14 cellular contexts compared by ENCODE assay signal in the genomic region with DNA sequence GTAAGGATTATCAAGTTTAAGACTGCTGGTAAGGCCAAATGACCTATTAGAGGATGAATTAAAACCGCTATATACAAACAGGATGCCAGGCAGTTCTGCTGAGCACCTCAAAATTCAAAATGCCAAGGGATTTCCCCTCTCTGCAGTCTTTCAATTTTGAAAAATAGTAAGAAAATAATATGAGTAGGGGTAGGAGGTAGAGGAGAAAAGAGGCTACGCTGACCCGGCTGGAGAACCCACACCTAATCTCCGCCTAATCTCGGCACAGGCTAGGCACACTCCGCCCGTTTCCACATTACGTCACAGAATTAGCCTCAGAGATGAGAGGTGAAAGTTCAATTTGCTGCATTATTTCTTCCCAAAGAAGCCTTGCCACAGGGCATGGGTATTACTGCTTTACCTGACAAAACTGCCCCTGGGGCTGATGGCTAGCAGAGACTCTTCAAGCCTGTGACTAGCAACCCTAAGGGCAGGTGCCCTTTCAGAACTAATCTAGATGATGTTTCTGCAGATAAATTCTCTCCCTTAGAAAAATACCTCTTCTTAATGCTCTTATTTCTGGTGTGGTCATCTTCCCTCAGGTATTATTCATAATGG.
DNase-seq lines count a peak whose midpoint lies in the region; ATAC-seq and TF ChIP-seq lines count a peak whose summit lies in the region.
"Had no signal": no experiment of that assay in that cellular context is flagged by ENCODE, and none has a peak within 500 bp of the region (broad histone marks: within the 10 kb centered on the region; RNA-seq: fewer than 3 reads in every experiment).

No MANE protein-coding gene starts in this region.

- H3K27ac Mint-ChIP-seq in activated naive CD4-positive, alpha-beta T cell treated with anti-CD3 and anti-CD28 coated beads, Interleukin-2, amount 50 U/mL, for 24 hours = peak overlapping the region; percentile 89
- peak overlapping the region; percentile 26 for H3K27ac Mint-ChIP-seq in stimulated activated naive B cell treated with anti-CD40 and anti-IgM and Interleukin-4, amounts not matched to agents 10 μg/mL and 1 μg/mL and 100 μg/mL, for 72 hours

- no peak for ATAC-seq in RWPE2 (ENCODE audit: low read depth)
- no peak for ATAC-seq in stimulated activated naive B cell treated with anti-CD40 and anti-IgM and Interleukin-4, amounts not matched to agents 10 μg/mL and 1 μg/mL and 100 μg/mL, for 72 hours (replicated peaks)
- ATAC-seq in HG03565 (IDR thresholded peaks at IDR 0.05; ENCODE audit: unreplicated experiment) = no peak
- ATAC-seq: body of pancreas, HepG2 had no signal

- no peaks in the 10 kb centered on the region for H3K9me3 ChIP-seq in RWPE2 (ENCODE audit: severe bottlenecking)
- no peaks in the 10 kb centered on the region for H3K9me3 ChIP-seq in effector memory CD4-positive, alpha-beta T cell (ENCODE audit: control insufficient read depth, low read length)
- H3K9me3 ChIP-seq: body of pancreas, SJSA1 had no signal

- peaks cover 21% of the 10 kb centered on the region for H3K4me1 ChIP-seq in RWPE2 (ENCODE audit: insufficient read depth, poor library complexity, severe bottlenecking)
- H3K4me1 ChIP-seq in effector memory CD4-positive, alpha-beta T cell (ENCODE audit: control insufficient read depth, insufficient read depth, low read length, poor library complexity, severe bottlenecking) = peaks cover 28% of the 10 kb centered on the region
- H3K4me1 ChIP-seq: body of pancreas had no signal

- peaks cover 4% of the 10 kb centered on the region for H3K36me3 Mint-ChIP-seq in activated naive CD4-positive, alpha-beta T cell treated with anti-CD3 and anti-CD28 coated beads, Interleukin-2, amount 50 U/mL, for 24 hours
- peaks cover 29 to 55% of the 10 kb centered on the region in 2 donors for H3K36me3 Mint-ChIP-seq in stimulated activated naive B cell treated with anti-CD40 and anti-IgM and Interleukin-4, amounts not matched to agents 10 μg/mL and 1 μg/mL and 100 μg/mL, for 72 hours

- H3K4me1 Mint-ChIP-seq in activated naive CD4-positive, alpha-beta T cell treated with anti-CD3 and anti-CD28 coated beads, Interleukin-2, amount 50 U/mL, for 24 hours = peaks cover 84% of the 10 kb centered on the region
- H3K4me1 Mint-ChIP-seq in stimulated activated naive B cell treated with anti-CD40 and anti-IgM and Interleukin-4, amounts not matched to agents 10 μg/mL and 1 μg/mL and 100 μg/mL, for 72 hours = peaks cover 24 to 44% of the 10 kb centered on the region in 2 donors

- DNase-seq in activated naive CD4-positive, alpha-beta T cell treated with anti-CD3 and anti-CD28 coated beads, Interleukin-2, amount 50 U/mL, for 16 hours = no peak
- DNase-seq in RWPE2 (ENCODE audit: low spot score) (no peak), NCI-H2081 treated with DMSO at 0.1 percent for 48 hours (lab: John Stamatoyannopoulos, UW) (no peak), GOT3 (lab: John Stamatoyannopoulos, UW) (no peak)
- DNase-seq in effector memory CD4-positive, alpha-beta T cell = no peak
- DNase-seq in stimulated activated naive B cell treated with anti-CD40 and anti-IgM and Interleukin-4, amounts not matched to agents 10 μg/mL and 1 μg/mL and 100 μg/mL, for 72 hours = no peak
- DNase-seq: body of pancreas; NCI-H1048; NK-92 treated with Interleukin-12 subunit alpha and Interleukin-12 subunit beta, amount 100 ng/mL, for 24 hours had no signal

- H3K36me3 ChIP-seq in RWPE2 (ENCODE audit: low read depth) = no peaks in the 10 kb centered on the region
- no peaks in the 10 kb centered on the region for H3K36me3 ChIP-seq in effector memory CD4-positive, alpha-beta T cell (ENCODE audit: control insufficient read depth, insufficient read depth, low read length)
- H3K36me3 ChIP-seq: SJSA1 had no signal

- no peak for TF ChIP-seq CTCF in RWPE2 (IDR thresholded peaks at IDR 0.05; ENCODE audit: poor library complexity, severe bottlenecking)

- H3K9me3 Mint-ChIP-seq in activated naive CD4-positive, alpha-beta T cell treated with anti-CD3 and anti-CD28 coated beads, Interleukin-2, amount 50 U/mL, for 24 hours = no peaks in the 10 kb centered on the region
- no peaks in the 10 kb centered on the region for H3K9me3 Mint-ChIP-seq in stimulated activated naive B cell treated with anti-CD40 and anti-IgM and Interleukin-4, amounts not matched to agents 10 μg/mL and 1 μg/mL and 100 μg/mL, for 72 hours

- peak overlapping the region; percentile 88 for H3K27ac ChIP-seq in RWPE2 (ENCODE audit: poor library complexity, severe bottlenecking)
- peak overlapping the region; percentile 64 for H3K27ac ChIP-seq in effector memory CD4-positive, alpha-beta T cell (ENCODE audit: insufficient read depth, low read length, poor library complexity, severe bottlenecking)
- H3K27ac ChIP-seq: body of pancreas, SJSA1 had no signal

- H3K4me3 ChIP-seq in RWPE2 (ENCODE audit: severe bottlenecking) = no peak overlapping the region
- H3K4me3 ChIP-seq in effector memory CD4-positive, alpha-beta T cell (ENCODE audit: insufficient read depth, low read depth, low read length, poor library complexity, severe bottlenecking) = peak overlapping the region; percentile 8
- H3K4me3 ChIP-seq: body of pancreas, lung, SJSA1 had no signal

- H3K27me3 Mint-ChIP-seq in activated naive CD4-positive, alpha-beta T cell treated with anti-CD3 and anti-CD28 coated beads, Interleukin-2, amount 50 U/mL, for 24 hours = no peaks in the 10 kb centered on the region
- H3K27me3 Mint-ChIP-seq in stimulated activated naive B cell treated with anti-CD40 and anti-IgM and Interleukin-4, amounts not matched to agents 10 μg/mL and 1 μg/mL and 100 μg/mL, for 72 hours = no peaks in the 10 kb centered on the region

- no peaks in the 10 kb centered on the region for H3K27me3 ChIP-seq in RWPE2 (ENCODE audit: insufficient read depth, poor library complexity, severe bottlenecking)
- H3K27me3 ChIP-seq in effector memory CD4-positive, alpha-beta T cell (replicated peaks; ENCODE audit: control insufficient read depth, insufficient read depth, low read length, poor library complexity, severe bottlenecking) = no peaks in the 10 kb centered on the region
- H3K27me3 ChIP-seq: body of pancreas, SJSA1 had no signal

- H3K4me3 Mint-ChIP-seq in activated naive CD4-positive, alpha-beta T cell treated with anti-CD3 and anti-CD28 coated beads, Interleukin-2, amount 50 U/mL, for 24 hours = peak overlapping the region; percentile 53
- H3K4me3 Mint-ChIP-seq in stimulated activated naive B cell treated with anti-CD40 and anti-IgM and Interleukin-4, amounts not matched to agents 10 μg/mL and 1 μg/mL and 100 μg/mL, for 72 hours = no peak overlapping the region
